20 cellular contexts compared by ENCODE assay signal in genomic region chr19:4587527-4587926, GRCh38. TPM values are rescaled to one million over a fixed set of nuclear protein-coding genes. Genes with fewer than 3 reads are reported as not detected.
DNase-seq lines count a peak whose midpoint lies in the region; ATAC-seq and TF ChIP-seq lines count a peak whose summit lies in the region.
"Had no signal": no experiment of that assay in that cellular context is flagged by ENCODE, and none has a peak within 500 bp of the region (broad histone marks: within the 10 kb centered on the region; RNA-seq: fewer than 3 reads in every experiment).

No MANE protein-coding gene starts in this region.

- H3K4me1 Mint-ChIP-seq in glutamatergic neuron (ENCODE audit: low read depth, unreplicated experiment): peaks cover 24% of the 10 kb centered on the region
- peaks cover 2 to 11% of the 10 kb centered on the region in 2 donors for H3K4me1 Mint-ChIP-seq in stimulated activated naive B cell treated with anti-CD40 and anti-IgM and Interleukin-4, amounts not matched to agents 10 μg/mL and 1 μg/mL and 100 μg/mL, for 72 hours

- H3K4me3 ChIP-seq in cardiac muscle cell (no peak overlapping the region), right atrium auricular region (no peak overlapping the region), NT2/D1 (ENCODE audit: insufficient read length, low read depth) (no peak overlapping the region), Peyer's patch (no peak overlapping the region)
- H3K4me3 ChIP-seq: A549 had no signal

- H3K4me1 ChIP-seq in cardiac muscle cell (ENCODE audit: low read depth): peaks cover 3% of the 10 kb centered on the region
- H3K4me1 ChIP-seq in right atrium auricular region: peaks cover 0 to 13% of the 10 kb centered on the region in 2 donors
- H3K4me1 ChIP-seq in NT2/D1 (ENCODE audit: insufficient read depth, insufficient read length): peaks cover 22% of the 10 kb centered on the region
- peaks cover 0 to 12% (median 9%) of the 10 kb centered on the region in 4 donors for H3K4me1 ChIP-seq in Peyer's patch

- no peaks in the 10 kb centered on the region for H3K36me3 Mint-ChIP-seq in glutamatergic neuron (ENCODE audit: unreplicated experiment)
- H3K36me3 Mint-ChIP-seq in stimulated activated naive B cell treated with anti-CD40 and anti-IgM and Interleukin-4, amounts not matched to agents 10 μg/mL and 1 μg/mL and 100 μg/mL, for 72 hours: peaks cover 0 to under 1% of the 10 kb centered on the region in 2 donors
- H3K36me3 Mint-ChIP-seq: CD4-positive, alpha-beta memory T cell had no signal

- no peak overlapping the region for H3K4me3 Mint-ChIP-seq in glutamatergic neuron (ENCODE audit: unreplicated experiment)
- H3K4me3 Mint-ChIP-seq in stimulated activated naive B cell treated with anti-CD40 and anti-IgM and Interleukin-4, amounts not matched to agents 10 μg/mL and 1 μg/mL and 100 μg/mL, for 72 hours: no peak overlapping the region
- H3K4me3 Mint-ChIP-seq: CD4-positive, alpha-beta memory T cell had no signal

- no peak for TF ChIP-seq POLR2A in Peyer's patch (IDR thresholded peaks at IDR 0.05)

- H3K36me3 ChIP-seq in cardiac muscle cell (no peaks in the 10 kb centered on the region), right atrium auricular region (no peaks in the 10 kb centered on the region), NT2/D1 (ENCODE audit: insufficient read depth, insufficient read length, low read length) (no peaks in the 10 kb centered on the region), Peyer's patch (no peaks in the 10 kb centered on the region)

- H3K9me3 Mint-ChIP-seq in glutamatergic neuron (ENCODE audit: unreplicated experiment): peaks cover 11% of the 10 kb centered on the region
- H3K9me3 Mint-ChIP-seq in stimulated activated naive B cell treated with anti-CD40 and anti-IgM and Interleukin-4, amounts not matched to agents 10 μg/mL and 1 μg/mL and 100 μg/mL, for 72 hours: no peaks in the 10 kb centered on the region

- H3K9ac ChIP-seq in NT2/D1 (ENCODE audit: insufficient read length, low read depth): peak overlapping the region; percentile 17

- H3K27me3 ChIP-seq in cardiac muscle cell (no peaks in the 10 kb centered on the region), right atrium auricular region (peaks cover 0 to 15% of the 10 kb centered on the region in 2 donors), NT2/D1 (ENCODE audit: insufficient read depth, insufficient read length) (peaks cover 11% of the 10 kb centered on the region), Peyer's patch (peaks cover 0 to 20% of the 10 kb centered on the region in 2 donors)

- peaks cover 11% of the 10 kb centered on the region for H3K27me3 Mint-ChIP-seq in glutamatergic neuron (ENCODE audit: unreplicated experiment)
- peaks cover 52 to 72% of the 10 kb centered on the region in 2 donors for H3K27me3 Mint-ChIP-seq in stimulated activated naive B cell treated with anti-CD40 and anti-IgM and Interleukin-4, amounts not matched to agents 10 μg/mL and 1 μg/mL and 100 μg/mL, for 72 hours

- H3K27ac ChIP-seq in cardiac muscle cell (peak overlapping the region; percentile 80), right atrium auricular region (no peak overlapping the region), Peyer's patch (no peak overlapping the region)
- H3K27ac ChIP-seq: 22Rv1, A549 had no signal

- no peak for TF ChIP-seq CTCF in cardiac muscle cell (IDR thresholded peaks at IDR 0.05; ENCODE audit: low read depth, low read length)
- TF ChIP-seq CTCF in right atrium auricular region (IDR thresholded peaks at IDR 0.05): no peak
- no peak for TF ChIP-seq CTCF in glutamatergic neuron (IDR thresholded peaks at IDR 0.05; ENCODE audit: partially characterized antibody, unreplicated experiment)
- TF ChIP-seq CTCF in Peyer's patch (IDR thresholded peaks at IDR 0.05): no peak

- ATAC-seq in stimulated activated naive B cell treated with anti-CD40 and anti-IgM and Interleukin-4, amounts not matched to agents 10 μg/mL and 1 μg/mL and 100 μg/mL, for 72 hours (replicated peaks): no peak
- ATAC-seq in GM21528 (IDR thresholded peaks at IDR 0.05; ENCODE audit: low FRiP score, unreplicated experiment): no peak
- ATAC-seq: A549 had no signal

- DNase-seq in cardiac muscle cell (ENCODE audit: low read depth in 1 of 2, low spot score in 1 of 2): no peak
- DNase-seq in right atrium auricular region (ENCODE audit: low spot score): no peak
- no peak for DNase-seq in NT2/D1 (ENCODE audit: low read depth, low spot score)
- DNase-seq in glutamatergic neuron: no peak
- no peak for DNase-seq in stimulated activated naive B cell treated with anti-CD40 and anti-IgM and Interleukin-4, amounts not matched to agents 10 μg/mL and 1 μg/mL and 100 μg/mL, for 72 hours
- DNase-seq in Peyer's patch: no peak
- no peak for DNase-seq in NCI-H2227 (lab: John Stamatoyannopoulos, UW; ENCODE audit: unreplicated experiment)
- DNase-seq: C1 segment of cervical spinal cord; Calu3; CD4-positive, alpha-beta memory T cell; COR-L47; DMS53; DMS79 treated with DMSO at 0.1 percent for 48 hours; GF-D8; GOT3; HCEC 1CT had no signal

- H3K27ac Mint-ChIP-seq in glutamatergic neuron (ENCODE audit: unreplicated experiment): peak overlapping the region; percentile 62
- H3K27ac Mint-ChIP-seq in stimulated activated naive B cell treated with anti-CD40 and anti-IgM and Interleukin-4, amounts not matched to agents 10 μg/mL and 1 μg/mL and 100 μg/mL, for 72 hours: peak overlapping the region; percentile 37
- H3K27ac Mint-ChIP-seq: CD4-positive, alpha-beta memory T cell had no signal

- H3K9me3 ChIP-seq in cardiac muscle cell (ENCODE audit: low read depth) (no peaks in the 10 kb centered on the region), right atrium auricular region (no peaks in the 10 kb centered on the region), NT2/D1 (ENCODE audit: insufficient read depth, low read length) (no peaks in the 10 kb centered on the region), Peyer's patch (no peaks in the 10 kb centered on the region)
- H3K9me3 ChIP-seq: A549 had no signal

RNA-seq across cellular contexts. Expression of gene SEMA6B, which starts 28.0 kb away (rescaled TPM):
- total RNA-seq in cardiac muscle cell (74.8 and 130 TPM in 2 replicates), right atrium auricular region (10 to 100 TPM in 1 of 2 donors, 1 to 10 TPM in 1; 3.9 to 10.8 TPM), glutamatergic neuron (ENCODE audit: unreplicated experiment) (234 TPM), Peyer's patch (1 to 10 TPM; 1.2 to 9.9 (median 3.2) TPM)
- 10.5 and 23.0 TPM in 2 replicates for polyA plus RNA-seq in cardiac muscle cell
- polyA plus RNA-seq: CD4-positive, alpha-beta memory T cell had no signal

RNA-seq across cellular contexts. Expression of gene LRG1, which starts 47.7 kb away (rescaled TPM):
- 0.49 and 0.66 TPM in 2 replicates for total RNA-seq in cardiac muscle cell
- polyA plus RNA-seq in cardiac muscle cell: 0.54 and 0.68 TPM in 2 replicates
- under 1 TPM in 1 of 2 donors, not detected in 1; 0.67 TPM for total RNA-seq in right atrium auricular region
- 1.0 TPM for total RNA-seq in glutamatergic neuron (ENCODE audit: unreplicated experiment)
- 1 to 10 TPM; 1.7 to 3.5 (median 3.0) TPM for total RNA-seq in Peyer's patch
- total RNA-seq: CD4-positive, alpha-beta memory T cell had no signal

RNA-seq across cellular contexts. Expression of gene TNFAIP8L1, which starts 51.8 kb away (rescaled TPM):
- total RNA-seq in cardiac muscle cell (2.2 and 18.1 TPM in 2 replicates), right atrium auricular region (1 to 10 TPM; 2.6 to 4.2 TPM), glutamatergic neuron (ENCODE audit: unreplicated experiment) (23.6 TPM), Peyer's patch (10 to 100 TPM in 2 of 4 donors, 1 to 10 TPM in 2; 7.0 to 16.5 (median 11.0) TPM)
- 5.1 and 18.7 TPM in 2 replicates for polyA plus RNA-seq in cardiac muscle cell

RNA-seq across cellular contexts. Expression of gene PLIN5, which starts 52.5 kb away (rescaled TPM):
- 4.5 and 10.1 TPM in 2 replicates for total RNA-seq in cardiac muscle cell
- 8.7 and 10.8 TPM in 2 replicates for polyA plus RNA-seq in cardiac muscle cell
- total RNA-seq in right atrium auricular region: 10 to 100 TPM; 21.4 to 43.6 TPM
- 0.54 TPM for total RNA-seq in glutamatergic neuron (ENCODE audit: unreplicated experiment)
- 1 to 10 TPM in 2 of 4 donors, not detected in 2; 2.1 to 3.2 TPM for total RNA-seq in Peyer's patch
- polyA plus RNA-seq: BJ had no signal
